In genomic region chr16:54930034-54930938, GRCh38 we compare ENCODE assay signal across 8 cellular contexts. TPM values are rescaled to one million over a fixed set of nuclear protein-coding genes. Genes with fewer than 3 reads are reported as not detected.
A peak's percentile ranks its signal among the peaks of the same experiment; 100 is the strongest.
DNase-seq lines count a peak whose midpoint lies in the region; ATAC-seq lines count a peak whose summit lies in the region.

Gene IRX5 (plus strand): TSS chr16:54930865. CDS start chr16:54931199, 334 bp downstream.

- peaks cover 6% of the 10 kb centered on the region for H3K9me3 Mint-ChIP-seq in activated T-cell treated with anti-CD3 and anti-CD28 coated beads, Interleukin-2, amount 50 U/mL, for 24 hours
- H3K9me3 Mint-ChIP-seq in natural killer cell treated with Interleukin-12 subunit alpha and Interleukin-12 subunit beta and Interleukin-15 and Interleukin-18, amount 100 ng/mL, for 72 hours: no peaks in the 10 kb centered on the region

- peak within 1 kb of the TSS; percentile 77 for H3K4me3 Mint-ChIP-seq in activated T-cell treated with anti-CD3 and anti-CD28 coated beads, Interleukin-2, amount 50 U/mL, for 24 hours
- H3K4me3 Mint-ChIP-seq in natural killer cell treated with Interleukin-12 subunit alpha and Interleukin-12 subunit beta and Interleukin-15 and Interleukin-18, amount 100 ng/mL, for 72 hours: peak within 1 kb of the TSS; percentile 89

- H3K36me3 Mint-ChIP-seq in activated T-cell treated with anti-CD3 and anti-CD28 coated beads, Interleukin-2, amount 50 U/mL, for 24 hours (ENCODE audit: low read depth): peaks cover 5% of the 10 kb centered on the region
- peaks cover 6% of the 10 kb centered on the region for H3K36me3 Mint-ChIP-seq in natural killer cell treated with Interleukin-12 subunit alpha and Interleukin-12 subunit beta and Interleukin-15 and Interleukin-18, amount 100 ng/mL, for 72 hours

- H3K27me3 Mint-ChIP-seq in activated T-cell treated with anti-CD3 and anti-CD28 coated beads, Interleukin-2, amount 50 U/mL, for 24 hours: peaks cover 81% of the 10 kb centered on the region
- peaks cover 49 to 69% of the 10 kb centered on the region in 2 donors for H3K27me3 Mint-ChIP-seq in natural killer cell treated with Interleukin-12 subunit alpha and Interleukin-12 subunit beta and Interleukin-15 and Interleukin-18, amount 100 ng/mL, for 72 hours

- H3K27ac Mint-ChIP-seq in activated T-cell treated with anti-CD3 and anti-CD28 coated beads, Interleukin-2, amount 50 U/mL, for 24 hours: peak within 1 kb of the TSS; percentile 69
- H3K27ac Mint-ChIP-seq in natural killer cell treated with Interleukin-12 subunit alpha and Interleukin-12 subunit beta and Interleukin-15 and Interleukin-18, amount 100 ng/mL, for 72 hours: peak within 1 kb of the TSS in 1 of 2 donors; percentile 59

- no peak for ATAC-seq in natural killer cell treated with Interleukin-12 subunit alpha and Interleukin-12 subunit beta and Interleukin-15 and Interleukin-18, amount 100 ng/mL, for 72 hours
- no peak for ATAC-seq in HG02678 (IDR thresholded peaks at IDR 0.05; ENCODE audit: unreplicated experiment)

- DNase-seq in DMS 273 treated with DMSO at 0.1 percent for 48 hours (lab: John Stamatoyannopoulos, UW) (peak; percentile 92), HPDE6-E6E7 (ENCODE audit: extremely low spot score) (peak; percentile 54), NCI-H748 (lab: John Stamatoyannopoulos, UW; ENCODE audit: unreplicated experiment) (peak; percentile 88), fibroblast of the conjunctiva (ENCODE audit: low read depth) (peak; percentile 97), ureter (ENCODE audit: low spot score) (peak; percentile 87)
- DNase-seq in activated T-cell treated with anti-CD3 and anti-CD28 coated beads, Interleukin-2, amount 50 U/mL, for 24 hours: peak; percentile 64
- no peak for DNase-seq in natural killer cell treated with Interleukin-12 subunit alpha and Interleukin-12 subunit beta and Interleukin-15 and Interleukin-18, amount 100 ng/mL, for 72 hours (ENCODE audit: low spot score)

- peaks cover 35% of the 10 kb centered on the region for H3K4me1 Mint-ChIP-seq in activated T-cell treated with anti-CD3 and anti-CD28 coated beads, Interleukin-2, amount 50 U/mL, for 24 hours (ENCODE audit: low read depth)
- peaks cover 22 to 25% of the 10 kb centered on the region in 2 donors for H3K4me1 Mint-ChIP-seq in natural killer cell treated with Interleukin-12 subunit alpha and Interleukin-12 subunit beta and Interleukin-15 and Interleukin-18, amount 100 ng/mL, for 72 hours (ENCODE audit: low read depth in 2 of 2)

RNA-seq across cellular contexts. Expression of gene IRX5, which starts in this region (rescaled TPM):
- not detected for total RNA-seq in natural killer cell treated with Interleukin-12 subunit alpha and Interleukin-12 subunit beta and Interleukin-15 and Interleukin-18, amount 100 ng/mL, for 72 hours
- total RNA-seq in ureter: 0.42 TPM

Comparison
In these comparisons a context has a peak if more than half of its experiments do, and no peak if none do; other contexts are left out.
1. Peak in DNase-seq in ureter; RNA of the gene not detected or under 1 TPM.